Comparison of ENCODE assay signal across 8 cellular contexts in genomic region chr1:146036241-146036989, GRCh38. TPM values are rescaled to one million over a fixed set of nuclear protein-coding genes. Genes with fewer than 3 reads are reported as not detected.
DNase-seq lines count a peak whose midpoint lies in the region; ATAC-seq, FAIRE-seq and TF ChIP-seq lines count a peak whose summit lies in the region.

No MANE protein-coding gene starts in this region.

- DNase-seq in A549 (ENCODE audit: low read depth in 1 of 2, low spot score in 1 of 2) = no peak
- DNase-seq in SJCRH30 = no peak
- DNase-seq in epithelial cell of proximal tubule (ENCODE audit: low read depth) = no peak
- DNase-seq in putamen (ENCODE audit: low spot score) = peak; percentile 55
- no peak for DNase-seq in GM12891 (ENCODE audit: insufficient read length, low spot score)

- H3K27ac ChIP-seq in A549 = peak overlapping the region in 1 of 2 experiments; percentile 87; a peak in 2 of 6 replicates
- peak overlapping the region; percentile 26; the same call in 1 of the 2 replicates for H3K27ac ChIP-seq in SJCRH30

- TF ChIP-seq POLR2A in A549 (IDR thresholded peaks at IDR 0.05; ENCODE audit: low read length) (no peak), GM12891 (IDR thresholded peaks at IDR 0.05; ENCODE audit: low read depth, low read length) (no peak)

- TF ChIP-seq RAD21 in A549 (conservative IDR thresholded peaks at IDR 0.05 in 1 of 2, IDR thresholded peaks at IDR 0.05 in 1 of 2) = no peak

- H3K4me1 ChIP-seq in A549 = peaks cover 6% of the 10 kb centered on the region; the same call in 2 of the 3 replicates
- H3K4me1 ChIP-seq in SJCRH30 = no peaks in the 10 kb centered on the region

- POLR2A ChIA-PET in A549 (lab: Yijun Ruan, JAX) = interaction anchor here (0.9 to 6.0 kb wide), 4 partner anchors 14 to 109 kb away, joined by 3 to 106 read pairs (median 6); partner anchors contain the start of genes ANKRD34A, LIX1L, POLR3GL and RBM8A

- H3K4me3 ChIP-seq in A549 (peak overlapping the region; percentile 62), GM08714 (ENCODE audit: low read length) (peak overlapping the region; percentile 64), SJCRH30 (peak overlapping the region; percentile 73), epithelial cell of proximal tubule (ENCODE audit: low read depth, low read length) (peak overlapping the region; percentile 59)

- CTCF ChIA-PET in A549 (lab: Yijun Ruan, JAX) = interaction anchor here (1.0 to 5.7 kb wide), 5 partner anchors 9 to 144 kb away, joined by 3 to 41 read pairs (median 3); partner anchors contain the start of genes ANKRD34A and POLR3GL

- WGBS in A549 (ENCODE audit: missing lambda C conversion rate) = 4% methylated on average over 10 of the region's 10 CpGs

- no peaks in the 10 kb centered on the region for H3K27me3 ChIP-seq in SJCRH30

- no peaks in the 10 kb centered on the region for H3K9me3 ChIP-seq in A549
- no peaks in the 10 kb centered on the region for H3K9me3 ChIP-seq in SJCRH30 (replicated peaks)

- ATAC-seq in A549 = no peak
- ATAC-seq in GM21367 (IDR thresholded peaks at IDR 0.05; ENCODE audit: unreplicated experiment) = no peak
- no peak for ATAC-seq in GM18511 (IDR thresholded peaks at IDR 0.05; ENCODE audit: unreplicated experiment)

- no peak for FAIRE-seq in A549 (lab: Jason Lieb, UNC)
- FAIRE-seq in GM12891 (lab: Jason Lieb, UNC) = no peak

- TF ChIP-seq EP300 in A549 (IDR thresholded peaks at IDR 0.05) = no peak

- H3K4me2 ChIP-seq in A549 = peak overlapping the region; percentile 84

- no peaks in the 10 kb centered on the region for H3K36me3 ChIP-seq in SJCRH30

- TF ChIP-seq CTCF in A549 (IDR thresholded peaks at IDR 0.05) = no peak
- TF ChIP-seq CTCF in epithelial cell of proximal tubule (conservative IDR thresholded peaks at IDR 0.05; ENCODE audit: low read depth, low read length) = no peak

TF ChIP-seq in A549, 52 proteins besides CTCF, POLR2A, EP300 and RAD21:
- TF ChIP-seq BCL3 (IDR thresholded peaks at IDR 0.05) (no peak), FOSB (CRISPR knock-in tag; IDR thresholded peaks at IDR 0.05) (no peak), SREBF2 (IDR thresholded peaks at IDR 0.05) (no peak), NR3C1 (IDR thresholded peaks at IDR 0.05) (no peak), HDAC2 (IDR thresholded peaks at IDR 0.05) (no peak; the same call in 1 of the 2 replicates)

TF ChIP-seq in GM12891, 5 proteins besides CTCF, POLR2A, EP300 and RAD21:
- TF ChIP-seq POLR2AphosphoS5 (IDR thresholded peaks at IDR 0.05; ENCODE audit: low read depth, low read length) (no peak), POU2F2 (IDR thresholded peaks at IDR 0.05; ENCODE audit: low read depth, low read length) (no peak), PAX5 (IDR thresholded peaks at IDR 0.05; ENCODE audit: insufficient read depth, low read length, severe bottlenecking) (no peak), TAF1 (IDR thresholded peaks at IDR 0.05; ENCODE audit: low read depth, low read length) (no peak)

RNA-seq across cellular contexts. Expression of gene HJV, which starts 14.9 kb away (rescaled TPM):
- polyA plus RNA-seq in A549 (2011; rRNA removed) = 0.07 TPM in 1 of 2 replicates, not detected in the other
- not detected in 2 replicates for polyA plus RNA-seq in A549 (2012; cell fraction: cytosol; rRNA removed)
- polyA plus RNA-seq in A549 (2012; cell fraction: nucleus; rRNA removed) = not detected in 2 replicates
- polyA plus RNA-seq in A549 (2017; fragmentation: RNase III; extraction: RNeasy Plus Mini Kit Qiagen cat#74134 plus additional on column Dnase treatment) = not detected in 3 replicates
- polyA minus RNA-seq in A549 (2011; rRNA and poly(A)+ RNA removed) = not detected in 2 replicates
- total RNA-seq in SJCRH30 (2014; rRNA removed; shearing (Covaris generic)) = 0.10 TPM in 2 replicates
- 0.35 TPM in 1 of 2 replicates, not detected in the other for total RNA-seq in epithelial cell of proximal tubule
- not detected for polyA plus RNA-seq in GM12891 (2012; ENCODE audit: low read depth, missing spikeins)

RNA-seq across cellular contexts. Expression of gene TXNIP, which starts 40.0 kb away (rescaled TPM):
- 3.1 and 3.3 TPM in 2 replicates for polyA plus RNA-seq in A549 (2011; rRNA removed)
- polyA plus RNA-seq in A549 (2012; cell fraction: cytosol; rRNA removed) = 0.06 and 0.08 TPM in 2 replicates
- polyA plus RNA-seq in A549 (2012; cell fraction: nucleus; rRNA removed) = 0.05 and 0.09 TPM in 2 replicates
- polyA plus RNA-seq in A549 (2017; fragmentation: RNase III; extraction: RNeasy Plus Mini Kit Qiagen cat#74134 plus additional on column Dnase treatment) = 0.05 to 0.11 TPM in 2 of 3 replicates, not detected in the other
- polyA minus RNA-seq in A549 (2011; rRNA and poly(A)+ RNA removed) = 4.3 and 4.7 TPM in 2 replicates
- total RNA-seq in SJCRH30 (2014; rRNA removed; shearing (Covaris generic)) = 161 and 177 TPM in 2 replicates
- total RNA-seq in epithelial cell of proximal tubule = 22.1 and 198 TPM in 2 replicates
- 129 TPM for polyA plus RNA-seq in GM12891 (2012; ENCODE audit: low read depth, missing spikeins)
